ENCODE assay signal across 20 cellular contexts in the genomic region with DNA sequence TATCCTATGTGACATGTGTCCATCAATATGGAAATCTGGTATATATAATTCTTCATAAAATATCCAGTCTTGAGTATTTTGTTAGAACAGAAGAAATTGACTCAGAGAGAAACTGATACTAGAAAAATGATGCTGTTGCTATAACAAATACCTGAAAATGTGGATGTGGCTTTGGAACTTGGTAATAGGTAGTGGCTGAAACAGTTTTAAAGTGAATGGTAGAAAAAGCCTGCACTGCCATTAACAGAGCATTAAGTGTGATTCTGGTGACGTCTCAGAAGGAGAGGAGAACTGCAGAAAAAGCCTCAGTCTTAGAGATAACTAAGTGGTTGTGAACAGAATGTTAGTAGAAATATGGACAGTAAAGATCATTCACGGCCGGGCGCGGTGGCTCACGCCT.
DNase-seq lines count a peak whose midpoint lies in the region; ATAC-seq, FAIRE-seq and TF ChIP-seq lines count a peak whose summit lies in the region.
"Had no signal": no experiment of that assay in that cellular context is flagged by ENCODE, and none has a peak within 500 bp of the region (broad histone marks: within the 10 kb centered on the region; RNA-seq: fewer than 3 reads in every experiment).

No MANE protein-coding gene starts in this region.

- H3K36me3 ChIP-seq in GM12878 (ENCODE audit: control insufficient read depth in 2 of 2, insufficient read depth in 2 of 2, low read length in 1 of 2) (no peaks in the 10 kb centered on the region), SK-N-SH (replicated peaks in 1 of 2; ENCODE audit: control insufficient read depth in 1 of 2, insufficient read depth in 2 of 2, low read length in 1 of 2) (no peaks in the 10 kb centered on the region)
- H3K36me3 ChIP-seq: BLaER1, HAP-1 had no signal

- SMC1A ChIA-PET in GM12878 (lab: Charles Lee; ENCODE audit: uncharacterized antibody, unreplicated experiment), result no interaction called here

- ATAC-seq in GM19351 (IDR thresholded peaks at IDR 0.05; ENCODE audit: unreplicated experiment) (peak; percentile 91), HG02870 (IDR thresholded peaks at IDR 0.05; ENCODE audit: unreplicated experiment) (peak; percentile 87), GM12878 (peak; percentile 36; the same call in 1 of the 3 replicates), GM19397 (IDR thresholded peaks at IDR 0.05; ENCODE audit: unreplicated experiment) (no peak)

- in situ Hi-C loops in GM12878 (cut with MboI), result no loop called here

- RAD21 ChIA-PET in GM12878 (lab: Charles Lee; ENCODE audit: unreplicated experiment), result no interaction called here

- no peaks in the 10 kb centered on the region for H3F3A ChIP-seq in SK-N-SH (replicated peaks; ENCODE audit: insufficient read depth)

- TF ChIP-seq RAD21 in GM12878 (IDR thresholded peaks at IDR 0.05; ENCODE audit: insufficient read depth, low read depth, low read length) (no peak), SK-N-SH (IDR thresholded peaks at IDR 0.05; ENCODE audit: low read length) (no peak)

- no peak overlapping the region for H3K4me3 ChIP-seq in GM12865 (ENCODE audit: low read depth, low read length)
- no peak overlapping the region for H3K4me3 ChIP-seq in GM12878
- H3K4me3 ChIP-seq in SK-N-SH (ENCODE audit: low read depth in 2 of 2, low read length in 1 of 2), result no peak overlapping the region
- H3K4me3 ChIP-seq: BLaER1, GM23248, HAP-1 had no signal

- TF ChIP-seq CTCF in GM12865 (IDR thresholded peaks at IDR 0.05; ENCODE audit: insufficient read depth, low read depth, low read length, missing control alignments), result no peak
- TF ChIP-seq CTCF in GM12878 (IDR thresholded peaks at IDR 0.05 in 2 of 3, conservative IDR thresholded peaks at IDR 0.05 in 1 of 3; ENCODE audit: control insufficient read depth in 2 of 3, extremely low read depth in 1 of 3, insufficient read depth in 1 of 3, low read depth in 3 of 3, low read length in 3 of 3), result no peak
- TF ChIP-seq CTCF in SK-N-SH (IDR thresholded peaks at IDR 0.05), result no peak

- POLR2A ChIA-PET in GM12878 (lab: Charles Lee) (no interaction called here), SK-N-SH (lab: Yijun Ruan, JAX) (no interaction called here)

- no peaks in the 10 kb centered on the region for H3K9me3 ChIP-seq in GM12878 (replicated peaks; ENCODE audit: control insufficient read depth, insufficient read depth, low read length)
- no peaks in the 10 kb centered on the region for H3K9me3 ChIP-seq in SK-N-SH
- H3K9me3 ChIP-seq: BLaER1, HAP-1 had no signal

- TF ChIP-seq POLR2A in GM12878 (IDR thresholded peaks at IDR 0.05; ENCODE audit: low read depth, low read length), result no peak

- H3K27me3 ChIP-seq in GM12878 (replicated peaks in 1 of 2; ENCODE audit: control insufficient read depth in 2 of 2, insufficient read depth in 2 of 2, low read length in 1 of 2), result no peaks in the 10 kb centered on the region
- no peaks in the 10 kb centered on the region for H3K27me3 ChIP-seq in SK-N-SH (ENCODE audit: insufficient read depth)
- H3K27me3 ChIP-seq: BLaER1 had no signal

- no TSS peak for BruUV-seq in GM12878 (replicated peaks; lab: Mats Ljungman, UMichigan)

- CTCF ChIA-PET in GM12878 (lab: Yijun Ruan, JAX), result no interaction called here
- CTCF ChIA-PET in SK-N-SH (lab: Yijun Ruan, JAX), result no interaction called here

- H3K4me1 ChIP-seq in GM12878 (ENCODE audit: control insufficient read depth, insufficient read depth, low read length), result no peaks in the 10 kb centered on the region
- H3K4me1 ChIP-seq in SK-N-SH (ENCODE audit: control insufficient read depth in 1 of 2, insufficient read depth in 2 of 2, low read depth in 1 of 2, low read length in 1 of 2), result peaks cover 3 to 4% of the 10 kb centered on the region in 2 experiments; a peak in 2 of 4 replicates
- H3K4me1 ChIP-seq: BLaER1, HAP-1 had no signal

- no peak overlapping the region for H3K9ac ChIP-seq in GM12878 (ENCODE audit: control insufficient read depth, insufficient read depth, low read length)
- no peak overlapping the region for H3K9ac ChIP-seq in SK-N-SH
- H3K9ac ChIP-seq: BLaER1, GM23248 had no signal

- no peaks in the 10 kb centered on the region for H4K20me1 ChIP-seq in GM12878 (ENCODE audit: control insufficient read depth, insufficient read depth)
- no peaks in the 10 kb centered on the region for H4K20me1 ChIP-seq in SK-N-SH (ENCODE audit: insufficient read depth)
- H4K20me1 ChIP-seq: BLaER1 had no signal

- DNase-seq in GM12865 (ENCODE audit: low read depth), result peak; percentile 1
- DNase-seq in GM12878 (ENCODE audit: low read depth, low spot score), result no peak
- DNase-seq in NCI-H526 treated with DMSO at 0.1 percent for 48 hours (lab: John Stamatoyannopoulos, UW), result no peak
- DNase-seq in SK-N-SH, result no peak
- no peak for DNase-seq in NCI-H187 (lab: John Stamatoyannopoulos, UW)
- DNase-seq: 8988T; CD4-positive, alpha-beta memory T cell; DMS153; DMS79; GDM1; GM23248; Kasumi-1; KG1 had no signal

- no peaks in the 10 kb centered on the region for H3K9me2 ChIP-seq in SK-N-SH

- no peak overlapping the region for H3K4me2 ChIP-seq in GM12878 (ENCODE audit: control insufficient read depth, insufficient read depth)
- no peak overlapping the region for H3K4me2 ChIP-seq in SK-N-SH
- H3K4me2 ChIP-seq: BLaER1 had no signal

- H2AFZ ChIP-seq in GM12878 (ENCODE audit: control insufficient read depth, low read depth, low read length) (no peak overlapping the region), SK-N-SH (ENCODE audit: low read depth) (no peak overlapping the region)
- H2AFZ ChIP-seq: GM23248 had no signal

- no peak for FAIRE-seq in GM12878 (lab: Jason Lieb, UNC)
- FAIRE-seq: GM12891, GM18507 had no signal

- TF ChIP-seq EP300 in GM12878 (IDR thresholded peaks at IDR 0.05; ENCODE audit: borderline replicate concordance in 1 of 2, control insufficient read depth in 1 of 2, low read depth in 2 of 2, low read length in 2 of 2) (no peak), SK-N-SH (IDR thresholded peaks at IDR 0.05; ENCODE audit: borderline replicate concordance in 1 of 2, low read depth in 1 of 2, low read length in 1 of 2) (no peak)

- H3K79me2 ChIP-seq in GM12878 (ENCODE audit: control insufficient read depth, insufficient read depth, low read length), result no peaks in the 10 kb centered on the region
- no peaks in the 10 kb centered on the region for H3K79me2 ChIP-seq in SK-N-SH (ENCODE audit: insufficient read depth)

- no peak overlapping the region for H3K27ac ChIP-seq in GM12878 (ENCODE audit: control insufficient read depth, insufficient read depth)
- H3K27ac ChIP-seq in SK-N-SH (ENCODE audit: low read depth in 2 of 2, low read length in 1 of 2), result no peak overlapping the region
- H3K27ac ChIP-seq: BLaER1, GM23248 had no signal

- intact Hi-C loops in GM12878 (cut with micrococcal nuclease; ENCODE audit: unreplicated experiment), result no loop called here

- WGBS in GM12878 (ENCODE audit: insufficient coverage, insufficient replicate concordance, low lambda C conversion rate, missing lambda C conversion rate), result 24% methylated on average over 1 of the region's 6 CpGs
- WGBS in SK-N-SH (ENCODE audit: low lambda C conversion rate), result 58% methylated on average over 2 of the region's 6 CpGs

TF ChIP-seq in GM12878, 131 proteins besides CTCF, POLR2A, EP300 and RAD21 (continues in another document):
- TF ChIP-seq ZNF217 (IDR thresholded peaks at IDR 0.05), result no peak

TF ChIP-seq in SK-N-SH, 30 proteins besides CTCF, POLR2A, EP300 and RAD21 (continues in another document):
- TF ChIP-seq TEAD4 (IDR thresholded peaks at IDR 0.05; ENCODE audit: borderline replicate concordance, insufficient read depth) (no peak), ELF1 (IDR thresholded peaks at IDR 0.05) (no peak), REST (IDR thresholded peaks at IDR 0.05; ENCODE audit: low read depth, low read length) (no peak), GATA2 (CRISPR knock-in tag; IDR thresholded peaks at IDR 0.05) (no peak), PBX3 (IDR thresholded peaks at IDR 0.05) (no peak), YY1 (IDR thresholded peaks at IDR 0.05; ENCODE audit: low read depth) (no peak), FOXJ3 (CRISPR knock-in tag; IDR thresholded peaks at IDR 0.05) (no peak), FOSL2 (IDR thresholded peaks at IDR 0.05; ENCODE audit: borderline replicate concordance, low read depth) (no peak), MAX (IDR thresholded peaks at IDR 0.05; ENCODE audit: low read depth) (no peak)
